9 cellular contexts compared by ENCODE assay signal in the genomic region with DNA sequence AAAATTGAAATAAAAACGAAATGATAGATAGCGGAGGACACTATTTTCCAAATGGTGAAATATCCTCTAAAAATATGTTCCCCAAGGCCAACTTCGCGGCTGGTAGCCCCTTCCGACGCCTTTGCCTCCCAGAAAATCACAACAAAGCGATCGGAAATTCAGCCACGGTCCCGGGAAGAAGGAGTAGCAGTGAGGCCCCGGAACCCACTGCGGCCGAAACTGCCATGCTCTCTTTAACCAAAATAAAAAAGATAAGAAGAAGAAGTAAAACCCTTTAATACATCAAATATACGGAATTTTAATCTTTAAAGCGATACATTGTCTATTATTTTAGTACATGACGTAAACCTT. TPM values are rescaled to one million over a fixed set of nuclear protein-coding genes. Genes with fewer than 3 reads are reported as not detected.
DNase-seq lines count a peak whose midpoint lies in the region; ATAC-seq and TF ChIP-seq lines count a peak whose summit lies in the region.
"Had no signal": no experiment of that assay in that cellular context is flagged by ENCODE, and none has a peak within 500 bp of the region (broad histone marks: within the 10 kb centered on the region; RNA-seq: fewer than 3 reads in every experiment).

No MANE protein-coding gene starts in this region.

- peak overlapping the region; percentile 94 for H3K4me3 Mint-ChIP-seq in osteocyte (ENCODE audit: unreplicated experiment)
- H3K4me3 Mint-ChIP-seq: activated naive CD4-positive, alpha-beta T cell treated with anti-CD3 and anti-CD28 coated beads, Interleukin-2, amount 50 U/mL, for 24 hours had no signal

- H3K9ac ChIP-seq in adipocyte (ENCODE audit: low read length) = peak overlapping the region; percentile 100

- H3K27me3 ChIP-seq in adipocyte (replicated peaks; ENCODE audit: control insufficient read depth, insufficient read depth, low read length) (no peaks in the 10 kb centered on the region), heart right ventricle (peaks cover 0 to 51% (median 26%) of the 10 kb centered on the region in 7 donors)

- peaks cover 29% of the 10 kb centered on the region for H3K36me3 Mint-ChIP-seq in osteocyte (ENCODE audit: unreplicated experiment)

- H3K4me3 ChIP-seq in AG09309 (ENCODE audit: control insufficient read depth, low read depth, low read length) (peak overlapping the region; percentile 43), adipocyte (ENCODE audit: low read length) (peak overlapping the region; percentile 95), heart right ventricle (peak overlapping the region; percentile 36 to 92 (median 86))

- H3K36me3 ChIP-seq in adipocyte (ENCODE audit: control insufficient read depth, insufficient read depth, low read length, severe bottlenecking) = peaks cover 20% of the 10 kb centered on the region
- H3K36me3 ChIP-seq in heart right ventricle = peaks cover 0 to 17% (median 7%) of the 10 kb centered on the region in 9 donors

- intact Hi-C loops in heart right ventricle (cut with DNase I) = loop anchor here in 8 of 10 donors (5.0 to 10.0 kb wide), 15 partner anchors 100 to 1587 kb away; no protein-coding TSS in a partner anchor

- no peaks in the 10 kb centered on the region for H3K9me3 Mint-ChIP-seq in osteocyte (ENCODE audit: unreplicated experiment)
- H3K9me3 Mint-ChIP-seq: activated naive CD4-positive, alpha-beta T cell treated with anti-CD3 and anti-CD28 coated beads, Interleukin-2, amount 50 U/mL, for 24 hours had no signal

- H3K27ac ChIP-seq in heart right ventricle = peak overlapping the region; percentile 57 to 96 (median 78)

- peak overlapping the region; percentile 38 for H3K27ac Mint-ChIP-seq in osteocyte (ENCODE audit: unreplicated experiment)
- H3K27ac Mint-ChIP-seq: activated naive CD4-positive, alpha-beta T cell treated with anti-CD3 and anti-CD28 coated beads, Interleukin-2, amount 50 U/mL, for 24 hours had no signal

- TF ChIP-seq CTCF in AG09309 (IDR thresholded peaks at IDR 0.05; ENCODE audit: control insufficient read depth, insufficient read depth, low read depth, low read length, missing control alignments) (no peak), heart right ventricle (IDR thresholded peaks at IDR 0.05) (no peak), osteocyte (IDR thresholded peaks at IDR 0.05) (no peak)

- 60% methylated on average over 16 of the region's 16 CpGs for WGBS in heart right ventricle, 2 donors

- no peak for ATAC-seq in heart right ventricle

- H3K9me3 ChIP-seq in adipocyte (ENCODE audit: control insufficient read depth, low read length) (no peaks in the 10 kb centered on the region), heart right ventricle (no peaks in the 10 kb centered on the region)

- no peak for DNase-seq in AG09309 (ENCODE audit: low read depth)
- DNase-seq in adipocyte (ENCODE audit: low read depth) = peak; percentile 52
- DNase-seq in heart right ventricle = no peak
- DNase-seq in osteocyte (ENCODE audit: extremely low spot score, unreplicated experiment) = no peak
- DNase-seq in NCI-H2196 treated with DMSO at 0.1 percent for 48 hours (lab: John Stamatoyannopoulos, UW; ENCODE audit: unreplicated experiment) = no peak
- DNase-seq in T1000 (lab: John Stamatoyannopoulos, UW) = no peak
- no peak for DNase-seq in NCI-H510A treated with DMSO at 0.1 percent for 48 hours (lab: John Stamatoyannopoulos, UW)
- no peak for DNase-seq in AG20443 (ENCODE audit: low spot score)

- H3K27me3 Mint-ChIP-seq in osteocyte (ENCODE audit: unreplicated experiment) = peaks cover 34% of the 10 kb centered on the region

- peaks cover 21% of the 10 kb centered on the region for H3K4me1 Mint-ChIP-seq in osteocyte (ENCODE audit: unreplicated experiment)

- H3K4me1 ChIP-seq in adipocyte (ENCODE audit: control insufficient read depth, insufficient read depth, low read length) = peaks cover 11% of the 10 kb centered on the region
- H3K4me1 ChIP-seq in heart right ventricle = peaks cover 3 to 43% (median 29%) of the 10 kb centered on the region in 9 donors

RNA-seq across cellular contexts. Expression of a gene that starts 4.0 kb away (rescaled TPM):
- 1 to 10 TPM; 2.5 to 9.7 (median 4.1) TPM for total RNA-seq in heart right ventricle
- 1 to 10 TPM; 5.2 to 5.6 TPM for polyA plus RNA-seq in heart right ventricle
- total RNA-seq in osteocyte = 38.5 and 42.1 TPM in 2 replicates

RNA-seq across cellular contexts. Expression of a gene that starts 33.9 kb away (rescaled TPM):
- 10 to 100 TPM in 9 of 10 donors, 1 to 10 TPM in 1; 4.7 to 59.8 (median 13.6) TPM for total RNA-seq in heart right ventricle
- polyA plus RNA-seq in heart right ventricle = 1 to 10 TPM; 4.0 to 8.3 TPM
- total RNA-seq in osteocyte = 0.19 and 1.3 TPM in 2 replicates

Comparison
In these comparisons a context has a peak if more than half of its experiments do, and no peak if none do; other contexts are left out.
1. H3K4me3 ChIP-seq: peak in every context shown above with its lines; median percentile 95 in adipocyte; 86 in heart right ventricle; 43 in AG09309.